Comparison of ENCODE assay signal across 20 cellular contexts in genomic region chr1:205054013-205054412, GRCh38. TPM values are rescaled to one million over a fixed set of nuclear protein-coding genes. Genes with fewer than 3 reads are reported as not detected.
"Had no signal": no experiment of that assay in that cellular context is flagged by ENCODE, and none has a peak within 500 bp of the region (broad histone marks: within the 10 kb centered on the region; RNA-seq: fewer than 3 reads in every experiment).

No MANE protein-coding gene starts in this region.

- DNase-seq: activated CD4-positive, alpha-beta memory T cell treated with anti-CD3 and anti-CD28 coated beads for 36 hours; activated CD4-positive, alpha-beta T cell treated with anti-CD3 and anti-CD28 coated beads for 1 hour; activated CD8-positive, alpha-beta memory T cell treated with anti-CD3 and anti-CD28 coated beads, Interleukin-2, amount 10 ng/mL, durations not matched to agents 7 days and 5 days; activated naive CD4-positive, alpha-beta T cell treated with anti-CD3 and anti-CD28 coated beads for 36 hours; activated naive CD8-positive, alpha-beta T cell treated with anti-CD3 and anti-CD28 coated beads, Interleukin-2, amount 50 U/mL, for 24 hours; activated T-cell treated with anti-CD3 and anti-CD28 coated beads, Interleukin-2, amount 50 U/mL, for 1 hour; foreskin melanocyte; head of caudate nucleus; naive thymus-derived CD8-positive, alpha-beta T cell; occipital lobe; stimulated activated CD4-positive, alpha-beta T cell treated with anti-CD3 and anti-CD28 coated beads, Interleukin-4, amount 100 ng/mL, for 1 hour; stimulated activated naive B cell treated with anti-CD40 and anti-IgM and Interleukin-4, amounts not matched to agents 10 μg/mL and 1 μg/mL and 100 μg/mL, for 72 hours; uterus had no signal

- H3K27me3 Mint-ChIP-seq: activated CD4-positive, alpha-beta memory T cell treated with anti-CD3 and anti-CD28 coated beads for 36 hours; activated CD8-positive, alpha-beta memory T cell treated with anti-CD3 and anti-CD28 coated beads, Interleukin-2, amount 10 ng/mL, durations not matched to agents 7 days and 5 days; activated naive CD8-positive, alpha-beta T cell treated with anti-CD3 and anti-CD28 coated beads, Interleukin-2, amount 50 U/mL, for 24 hours had no signal

- H3K9me3 ChIP-seq: ascending aorta, tibial nerve, uterus had no signal

- H3K27ac Mint-ChIP-seq: activated CD4-positive, alpha-beta memory T cell treated with anti-CD3 and anti-CD28 coated beads for 36 hours; activated CD8-positive, alpha-beta memory T cell treated with anti-CD3 and anti-CD28 coated beads, Interleukin-2, amount 10 ng/mL, durations not matched to agents 7 days and 5 days; activated naive CD4-positive, alpha-beta T cell treated with anti-CD3 and anti-CD28 coated beads for 36 hours; activated naive CD8-positive, alpha-beta T cell treated with anti-CD3 and anti-CD28 coated beads, Interleukin-2, amount 50 U/mL, for 24 hours; activated T-helper 2 cell treated with anti-CD3 and anti-CD28 coated beads, Interferon-gamma antibody, Interleukin-2, Interleukin-4, amounts not matched to agents 10 μg/mL and 5 μg/mL and 100 μg/mL, durations not matched to agents 14 hours and 24 hours and 36 hours; stimulated activated naive B cell treated with anti-CD40 and anti-IgM and Interleukin-4, amounts not matched to agents 10 μg/mL and 1 μg/mL and 100 μg/mL, for 72 hours had no signal

- H3K27ac ChIP-seq: ascending aorta, cardiac muscle cell, tibial nerve, uterus had no signal

- H3K9me3 Mint-ChIP-seq: activated CD4-positive, alpha-beta memory T cell treated with anti-CD3 and anti-CD28 coated beads for 36 hours; activated naive CD4-positive, alpha-beta T cell treated with anti-CD3 and anti-CD28 coated beads for 36 hours; activated naive CD8-positive, alpha-beta T cell treated with anti-CD3 and anti-CD28 coated beads, Interleukin-2, amount 50 U/mL, for 24 hours; activated T-helper 2 cell treated with anti-CD3 and anti-CD28 coated beads, Interferon-gamma antibody, Interleukin-2, Interleukin-4, amounts not matched to agents 10 μg/mL and 5 μg/mL and 100 μg/mL, durations not matched to agents 14 hours and 24 hours and 36 hours; naive thymus-derived CD8-positive, alpha-beta T cell; stimulated activated naive B cell treated with anti-CD40 and anti-IgM and Interleukin-4, amounts not matched to agents 10 μg/mL and 1 μg/mL and 100 μg/mL, for 72 hours had no signal

- H3K4me3 Mint-ChIP-seq: activated CD4-positive, alpha-beta memory T cell treated with anti-CD3 and anti-CD28 coated beads for 36 hours; activated CD8-positive, alpha-beta memory T cell treated with anti-CD3 and anti-CD28 coated beads, Interleukin-2, amount 10 ng/mL, durations not matched to agents 7 days and 5 days; activated naive CD4-positive, alpha-beta T cell treated with anti-CD3 and anti-CD28 coated beads for 36 hours; activated naive CD8-positive, alpha-beta T cell treated with anti-CD3 and anti-CD28 coated beads, Interleukin-2, amount 50 U/mL, for 24 hours; naive thymus-derived CD8-positive, alpha-beta T cell; stimulated activated naive B cell treated with anti-CD40 and anti-IgM and Interleukin-4, amounts not matched to agents 10 μg/mL and 1 μg/mL and 100 μg/mL, for 72 hours had no signal

- H3K27me3 ChIP-seq: ascending aorta, tibial nerve, uterus had no signal

- H3K36me3 Mint-ChIP-seq: activated CD4-positive, alpha-beta memory T cell treated with anti-CD3 and anti-CD28 coated beads for 36 hours; activated CD8-positive, alpha-beta memory T cell treated with anti-CD3 and anti-CD28 coated beads, Interleukin-2, amount 10 ng/mL, durations not matched to agents 7 days and 5 days; naive thymus-derived CD8-positive, alpha-beta T cell; stimulated activated naive B cell treated with anti-CD40 and anti-IgM and Interleukin-4, amounts not matched to agents 10 μg/mL and 1 μg/mL and 100 μg/mL, for 72 hours had no signal

- H3K4me1 Mint-ChIP-seq: activated CD8-positive, alpha-beta memory T cell treated with anti-CD3 and anti-CD28 coated beads, Interleukin-2, amount 10 ng/mL, durations not matched to agents 7 days and 5 days; activated naive CD8-positive, alpha-beta T cell treated with anti-CD3 and anti-CD28 coated beads, Interleukin-2, amount 50 U/mL, for 24 hours; naive thymus-derived CD8-positive, alpha-beta T cell; stimulated activated naive B cell treated with anti-CD40 and anti-IgM and Interleukin-4, amounts not matched to agents 10 μg/mL and 1 μg/mL and 100 μg/mL, for 72 hours had no signal

- H3K4me1 ChIP-seq: ascending aorta, tibial nerve, uterus had no signal

- H3K4me3 ChIP-seq: ascending aorta, cardiac muscle cell, tibial nerve, uterus had no signal

- ATAC-seq: activated CD8-positive, alpha-beta memory T cell treated with anti-CD3 and anti-CD28 coated beads, Interleukin-2, amount 10 ng/mL, durations not matched to agents 7 days and 5 days; activated naive CD8-positive, alpha-beta T cell treated with anti-CD3 and anti-CD28 coated beads, Interleukin-2, amount 50 U/mL, for 24 hours; left lobe of liver; naive thymus-derived CD8-positive, alpha-beta T cell; stimulated activated naive B cell treated with anti-CD40 and anti-IgM and Interleukin-4, amounts not matched to agents 10 μg/mL and 1 μg/mL and 100 μg/mL, for 72 hours had no signal

- H3K36me3 ChIP-seq: ascending aorta, cardiac muscle cell, uterus had no signal

RNA-seq across cellular contexts. Expression of gene CNTN2, which starts 11.0 kb away (rescaled TPM):
- total RNA-seq: activated CD4-positive, alpha-beta memory T cell treated with anti-CD3 and anti-CD28 coated beads for 36 hours; activated CD8-positive, alpha-beta memory T cell treated with anti-CD3 and anti-CD28 coated beads, Interleukin-2, amount 10 ng/mL, durations not matched to agents 7 days and 5 days; activated naive CD4-positive, alpha-beta T cell treated with anti-CD3 and anti-CD28 coated beads for 36 hours; activated T-helper 2 cell treated with anti-CD3 and anti-CD28 coated beads, Interferon-gamma antibody, Interleukin-2, Interleukin-4, amounts not matched to agents 10 μg/mL and 5 μg/mL and 100 μg/mL, durations not matched to agents 14 hours and 24 hours and 36 hours; cardiac muscle cell; lung microvascular endothelial cell; naive thymus-derived CD8-positive, alpha-beta T cell; T-helper 1 cell treated with Interleukin-12 subunit alpha and Interleukin-12 subunit beta and Interleukin-4 antibody, amounts not matched to agents 30 ng/mL and 1 ng/mL, for 36 hours had no signal
- polyA plus RNA-seq: cardiac muscle cell; naive thymus-derived CD8-positive, alpha-beta T cell had no signal

RNA-seq across cellular contexts. Expression of gene TMEM81, which starts 30.2 kb away (rescaled TPM):
- total RNA-seq: ascending aorta had no signal
